ENCODE assay signal across 10 cellular contexts in genomic region chr17:83196088-83196765, GRCh38.
A peak's percentile ranks its signal among the peaks of the same experiment; 100 is the strongest.
DNase-seq lines count a peak whose midpoint lies in the region; TF ChIP-seq lines count a peak whose summit lies in the region.
"Had no signal": no experiment of that assay in that cellular context is flagged by ENCODE, and none has a peak within 500 bp of the region (broad histone marks: within the 10 kb centered on the region; RNA-seq: fewer than 3 reads in every experiment).

No MANE protein-coding gene starts in this region.

- no peak overlapping the region for H3K9ac ChIP-seq in SK-N-SH

- H3K27me3 ChIP-seq in BJ (ENCODE audit: control insufficient read depth, insufficient read depth, low read length) (no peaks in the 10 kb centered on the region), MG63 (no peaks in the 10 kb centered on the region), prostate gland (replicated peaks; ENCODE audit: insufficient read depth) (no peaks in the 10 kb centered on the region), SK-N-SH (ENCODE audit: insufficient read depth) (no peaks in the 10 kb centered on the region)

- no peak overlapping the region for H2AFZ ChIP-seq in SK-N-SH (ENCODE audit: low read depth)

- H3K4me2 ChIP-seq in SK-N-SH = no peak overlapping the region

- H3K9me3 ChIP-seq in MG63 = peaks cover 13% of the 10 kb centered on the region
- H3K9me3 ChIP-seq in prostate gland = no peaks in the 10 kb centered on the region
- no peaks in the 10 kb centered on the region for H3K9me3 ChIP-seq in SK-N-SH

- H3K27me3 Mint-ChIP-seq in progenitor cell of endocrine pancreas = no peaks in the 10 kb centered on the region

- H3K4me1 ChIP-seq in prostate gland (replicated peaks) (no peaks in the 10 kb centered on the region), SK-N-SH (ENCODE audit: control insufficient read depth in 1 of 2, insufficient read depth in 2 of 2, low read depth in 1 of 2, low read length in 1 of 2) (peaks cover 0 to 35% of the 10 kb centered on the region in 2 experiments; a peak in 3 of 4 replicates)

- intact Hi-C loops in prostate gland (cut with DNase I) = no loop called here

- H3K36me3 ChIP-seq in BJ (ENCODE audit: control insufficient read depth, insufficient read depth, low read length) (no peaks in the 10 kb centered on the region), MG63 (peaks cover 7% of the 10 kb centered on the region), prostate gland (no peaks in the 10 kb centered on the region), SK-N-SH (replicated peaks in 1 of 2; ENCODE audit: control insufficient read depth in 1 of 2, insufficient read depth in 2 of 2, low read length in 1 of 2) (no peaks in the 10 kb centered on the region)

- no peaks in the 10 kb centered on the region for H3K4me1 Mint-ChIP-seq in progenitor cell of endocrine pancreas (ENCODE audit: low read depth)

- CTCF ChIA-PET in BJ (lab: Yijun Ruan, JAX) = no interaction called here
- CTCF ChIA-PET in SK-N-SH (lab: Yijun Ruan, JAX) = interaction anchor here (1.0 to 1.4 kb wide), 2 partner anchors 15 to 320 kb away, joined by 4 to 5 read pairs; no protein-coding TSS in a partner anchor

- H3F3A ChIP-seq in SK-N-SH (replicated peaks; ENCODE audit: insufficient read depth) = peaks cover 9% of the 10 kb centered on the region

- no peak for TF ChIP-seq RAD21 in SK-N-SH (IDR thresholded peaks at IDR 0.05; ENCODE audit: low read length)

- H3K4me3 Mint-ChIP-seq in progenitor cell of endocrine pancreas (ENCODE audit: low read depth) = no peak overlapping the region

- POLR2A ChIA-PET in BJ (lab: Charles Lee) (no interaction called here), SK-N-SH (lab: Yijun Ruan, JAX) (no interaction called here)

- no peak for TF ChIP-seq POLR2A in prostate gland (IDR thresholded peaks at IDR 0.05)

- no peaks in the 10 kb centered on the region for H3K79me2 ChIP-seq in SK-N-SH (ENCODE audit: insufficient read depth)

- DNase-seq in BJ (ENCODE audit: low read depth) (peak; percentile 15), MG63 (peak; percentile 93), fibroblast of peridontal ligament (ENCODE audit: extremely low read depth) (peak; percentile 88), prostate gland (ENCODE audit: low spot score) (no peak), SK-N-SH (no peak), NCI-H2107 treated with DMSO at 0.1 percent for 48 hours (lab: John Stamatoyannopoulos, UW; ENCODE audit: unreplicated experiment) (no peak), NCI-H345 treated with DMSO at 0.1 percent for 48 hours (lab: John Stamatoyannopoulos, UW; ENCODE audit: unreplicated experiment) (no peak), progenitor cell of endocrine pancreas (ENCODE audit: low spot score, unreplicated experiment) (no peak)
- DNase-seq: NCI-H524 treated with DMSO at 0.1 percent for 48 hours; stimulated activated CD4-positive, alpha-beta T cell treated with anti-CD3 and anti-CD28 coated beads, Interleukin-4, amount 100 ng/mL, for 4 hours had no signal

- H4K20me1 ChIP-seq in SK-N-SH (ENCODE audit: insufficient read depth) = no peaks in the 10 kb centered on the region

- 62% methylated on average over 18 of the region's 18 CpGs for WGBS in prostate gland
- WGBS in SK-N-SH (ENCODE audit: low lambda C conversion rate) = 79% methylated on average over 18 of the region's 18 CpGs

- no peaks in the 10 kb centered on the region for H3K9me3 Mint-ChIP-seq in progenitor cell of endocrine pancreas (ENCODE audit: low read depth)

- no peaks in the 10 kb centered on the region for H3K36me3 Mint-ChIP-seq in progenitor cell of endocrine pancreas (ENCODE audit: insufficient read depth)

- H3K4me3 ChIP-seq in BJ (ENCODE audit: low read depth, low read length) (no peak overlapping the region), MG63 (no peak overlapping the region), prostate gland (no peak overlapping the region), SK-N-SH (ENCODE audit: low read depth in 2 of 2, low read length in 1 of 2) (no peak overlapping the region)

- H3K9me2 ChIP-seq in SK-N-SH = no peaks in the 10 kb centered on the region

- TF ChIP-seq CTCF in BJ (IDR thresholded peaks at IDR 0.05; ENCODE audit: insufficient read depth, low read depth, low read length) (no peak; the same call in 1 of the 2 replicates), prostate gland (IDR thresholded peaks at IDR 0.05) (no peak), SK-N-SH (IDR thresholded peaks at IDR 0.05) (no peak), progenitor cell of endocrine pancreas (IDR thresholded peaks at IDR 0.05; ENCODE audit: unreplicated experiment) (no peak)

- TF ChIP-seq EP300 in SK-N-SH (IDR thresholded peaks at IDR 0.05; ENCODE audit: borderline replicate concordance in 1 of 2, low read depth in 1 of 2, low read length in 1 of 2) = no peak

- H3K27ac ChIP-seq in prostate gland (peak overlapping the region; percentile 43 to 61), SK-N-SH (ENCODE audit: low read depth in 2 of 2, low read length in 1 of 2) (0 out of 4 replicates have a peak overlapping the region, but pooled peaks of 1 of the 2 experiments have one; percentile 8)

- no peak overlapping the region for H3K27ac Mint-ChIP-seq in progenitor cell of endocrine pancreas

TF ChIP-seq in SK-N-SH, 30 proteins besides CTCF, POLR2A, EP300 and RAD21:
- TF ChIP-seq ZBTB33 (IDR thresholded peaks at IDR 0.05; ENCODE audit: borderline replicate concordance, low read depth) = no peak
- no peak for TF ChIP-seq REST (IDR thresholded peaks at IDR 0.05; ENCODE audit: low read depth, low read length)
- no peak for TF ChIP-seq MEF2A (IDR thresholded peaks at IDR 0.05; ENCODE audit: borderline replicate concordance, low read depth)
- no peak for TF ChIP-seq SMC3 (IDR thresholded peaks at IDR 0.05; ENCODE audit: low read depth, low read length)
- TF ChIP-seq TAF1 (IDR thresholded peaks at IDR 0.05; ENCODE audit: borderline replicate concordance, low read depth, low read length) = no peak
- TF ChIP-seq FOXJ3 (CRISPR knock-in tag; IDR thresholded peaks at IDR 0.05) = no peak
- TF ChIP-seq FOSL2 (IDR thresholded peaks at IDR 0.05; ENCODE audit: borderline replicate concordance, low read depth) = no peak
- TF ChIP-seq TCF12 (IDR thresholded peaks at IDR 0.05) = no peak
- no peak for TF ChIP-seq EZH2phosphoT487 (IDR thresholded peaks at IDR 0.05; ENCODE audit: borderline replicate concordance, low read depth)
- TF ChIP-seq, protein P1, sequence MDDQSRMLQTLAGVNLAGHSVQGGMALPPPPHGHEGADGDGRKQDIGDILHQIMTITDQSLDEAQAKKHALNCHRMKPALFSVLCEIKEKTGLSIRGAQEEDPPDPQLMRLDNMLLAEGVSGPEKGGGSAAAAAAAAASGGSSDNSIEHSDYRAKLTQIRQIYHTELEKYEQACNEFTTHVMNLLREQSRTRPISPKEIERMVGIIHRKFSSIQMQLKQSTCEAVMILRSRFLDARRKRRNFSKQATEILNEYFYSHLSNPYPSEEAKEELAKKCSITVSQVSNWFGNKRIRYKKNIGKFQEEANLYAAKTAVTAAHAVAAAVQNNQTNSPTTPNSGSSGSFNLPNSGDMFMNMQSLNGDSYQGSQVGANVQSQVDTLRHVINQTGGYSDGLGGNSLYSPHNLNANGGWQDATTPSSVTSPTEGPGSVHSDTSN (IDR thresholded peaks at IDR 0.05) = no peak
- TF ChIP-seq NRF1 (IDR thresholded peaks at IDR 0.05; ENCODE audit: low read depth, low read length) = no peak
TF ChIP-seq in SK-N-SH: peak in this region for 0.

Comparison
In these comparisons a context has a peak if more than half of its experiments do, and no peak if none do; other contexts are left out.
1. DNase-seq: peak in BJ (single experiment), MG63 (single experiment) and fibroblast of peridontal ligament (single experiment); none in prostate gland (single experiment), SK-N-SH (single experiment), NCI-H2107 treated with DMSO at 0.1 percent for 48 hours (single experiment), NCI-H345 treated with DMSO at 0.1 percent for 48 hours (single experiment) and progenitor cell of endocrine pancreas (single experiment).